ENCODE assay signal across 13 cellular contexts in the genomic region with DNA sequence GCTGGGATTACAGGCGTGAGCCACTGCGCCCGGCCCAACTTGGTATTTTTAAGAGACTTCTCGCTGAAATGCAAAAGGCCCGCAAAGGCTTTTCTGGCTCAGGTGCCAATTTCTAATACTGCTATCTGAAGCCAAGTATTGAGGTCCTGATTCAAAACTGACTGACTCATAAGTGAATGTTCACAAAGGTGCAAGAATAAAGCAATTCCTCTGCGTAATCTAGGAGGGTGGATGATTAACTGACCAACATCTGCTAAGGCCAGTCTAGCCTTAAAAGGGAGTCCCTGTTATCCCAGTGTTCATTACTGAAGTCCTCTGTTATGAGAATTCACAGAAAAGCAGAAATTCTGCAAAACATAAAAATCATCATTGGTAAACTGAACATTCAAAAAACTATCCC.
A peak's percentile ranks its signal among the peaks of the same experiment; 100 is the strongest.
DNase-seq lines count a peak whose midpoint lies in the region; ATAC-seq and TF ChIP-seq lines count a peak whose summit lies in the region.
"Had no signal": no experiment of that assay in that cellular context is flagged by ENCODE, and none has a peak within 500 bp of the region (broad histone marks: within the 10 kb centered on the region; RNA-seq: fewer than 3 reads in every experiment).

No MANE protein-coding gene starts in this region.

- H3K4me1 ChIP-seq in testis: peaks cover 10% of the 10 kb centered on the region

- H3K27me3 ChIP-seq in testis: no peaks in the 10 kb centered on the region
- H3K27me3 ChIP-seq: cardiac muscle cell had no signal

- no peaks in the 10 kb centered on the region for H3K27me3 Mint-ChIP-seq in HFFc6 (ENCODE audit: insufficient read depth)

- no peak overlapping the region for H3K4me3 ChIP-seq in fibroblast of mammary gland (ENCODE audit: control insufficient read depth, low read depth, low read length)
- no peak overlapping the region for H3K4me3 ChIP-seq in testis
- H3K4me3 ChIP-seq: cardiac muscle cell had no signal

- intact Hi-C loops in testis (cut with DNase I; ENCODE audit: low total_unique reads) (no loop called here), sciatic nerve (cut with DNase I) (no loop called here)

- TF ChIP-seq CTCF in HFFc6 (IDR thresholded peaks at IDR 0.05): no peak
- TF ChIP-seq CTCF in fibroblast of mammary gland (conservative IDR thresholded peaks at IDR 0.05; ENCODE audit: control insufficient read depth, insufficient read depth, low read depth, low read length): no peak
- TF ChIP-seq CTCF in testis (IDR thresholded peaks at IDR 0.05): no peak

- ATAC-seq in HG02840 (IDR thresholded peaks at IDR 0.05; ENCODE audit: low FRiP score, unreplicated experiment): no peak
- ATAC-seq in HG03039 (IDR thresholded peaks at IDR 0.05; ENCODE audit: unreplicated experiment): no peak
- no peak for ATAC-seq in sciatic nerve

- no peaks in the 10 kb centered on the region for H3K9me3 ChIP-seq in testis

- H3K27ac Mint-ChIP-seq in HFFc6: peak overlapping the region; percentile 2; the same call in 1 of the 2 replicates

- H3K36me3 ChIP-seq in testis (ENCODE audit: low read depth, missing control alignments): no peaks in the 10 kb centered on the region
- H3K36me3 ChIP-seq: cardiac muscle cell had no signal

- H3K27ac ChIP-seq in testis: no peak overlapping the region
- H3K27ac ChIP-seq: cardiac muscle cell, VCaP had no signal

- H3K4me1 Mint-ChIP-seq in HFFc6 (ENCODE audit: low read depth): peaks cover 8% of the 10 kb centered on the region

- WGBS in testis, 2 donors: 91 to 95% methylated on average over 6 of the region's 6 CpGs

- H3K4me3 Mint-ChIP-seq in HFFc6: no peak overlapping the region

- TF ChIP-seq POLR2A in testis (IDR thresholded peaks at IDR 0.05): no peak

- no peaks in the 10 kb centered on the region for H3K9me3 Mint-ChIP-seq in HFFc6

- H3K36me3 Mint-ChIP-seq in HFFc6 (ENCODE audit: low read depth): peaks cover 4% of the 10 kb centered on the region; the same call in 1 of the 2 replicates

- in situ Hi-C loops in Caki2 (cut with HindIII; ENCODE audit: low pct_unique_long_range_greater_than_20kb, low sequenced_read_pairs): no loop called here

- DNase-seq in Caki2 (ENCODE audit: low read depth) (peak; percentile 66), HFFc6 (peak; percentile 19), RKO (ENCODE audit: low spot score) (peak; percentile 21), fibroblast of mammary gland (ENCODE audit: low read depth) (peak; percentile 92), testis (no peak), sciatic nerve (ENCODE audit: low spot score) (no peak)
- DNase-seq: activated gamma-delta T cell treated with Interleukin-2 at 50 U/mL for 16 hours, NCI-H1092 treated with DMSO at 0.1 percent for 48 hours, NCI-H446 had no signal

Comparison
In these comparisons a context has a peak if more than half of its experiments do, and no peak if none do; other contexts are left out.
1. DNase-seq: peak in Caki2 (single experiment), HFFc6 (single experiment), RKO (single experiment) and fibroblast of mammary gland (single experiment); none in testis (single experiment) and sciatic nerve (single experiment).